In the genomic region with DNA sequence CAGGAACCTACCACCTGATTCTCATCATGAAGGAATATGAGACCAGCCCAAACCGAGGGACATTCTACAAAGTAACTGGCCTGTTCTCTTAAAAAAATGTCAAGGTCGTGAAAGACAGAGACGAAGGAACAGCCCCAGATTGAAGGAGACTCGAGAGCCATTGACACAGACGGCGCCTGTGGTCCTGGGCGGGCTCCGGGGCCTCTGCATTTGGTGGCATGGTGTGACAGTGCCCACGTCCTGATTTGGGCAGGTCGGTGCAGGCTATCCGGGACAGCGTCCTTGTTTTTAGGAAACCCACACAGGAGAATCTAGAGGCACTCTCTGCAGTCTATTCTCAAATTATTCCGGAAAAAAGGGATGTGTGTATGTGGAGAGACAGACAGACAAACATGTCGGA, we compare ENCODE assay signal across 18 cellular contexts.
A peak's percentile ranks its signal among the peaks of the same experiment; 100 is the strongest.
DNase-seq lines count a peak whose midpoint lies in the region; ATAC-seq and TF ChIP-seq lines count a peak whose summit lies in the region.
"Had no signal": no experiment of that assay in that cellular context is flagged by ENCODE, and none has a peak within 500 bp of the region (broad histone marks: within the 10 kb centered on the region; RNA-seq: fewer than 3 reads in every experiment).

No MANE protein-coding gene starts in this region.

- DNase-seq in natural killer cell = no peak
- DNase-seq in natural killer cell treated with Interleukin-12 subunit alpha and Interleukin-12 subunit beta and Interleukin-15 and Interleukin-18, amount 100 ng/mL, for 72 hours (ENCODE audit: low spot score) = no peak
- no peak for DNase-seq in fibroblast of lung (ENCODE audit: low read depth in 2 of 2)
- DNase-seq in sigmoid colon = peak; percentile 43
- DNase-seq in DMS53 treated with DMSO at 0.1 percent for 48 hours (lab: John Stamatoyannopoulos, UW; ENCODE audit: unreplicated experiment) = no peak
- DNase-seq in activated naive CD4-positive, alpha-beta T cell treated with anti-CD3 and anti-CD28 coated beads, Interleukin-2, amount 50 U/mL, for 16 hours = no peak
- no peak for DNase-seq in COLO829 (ENCODE audit: low spot score)
- DNase-seq: ACHN; activated CD4-positive, alpha-beta T cell treated with anti-CD3 and anti-CD28 coated beads, Interleukin-2, amount 50 U/mL, for 1 hour; activated naive CD4-positive, alpha-beta T cell; CD4-positive, alpha-beta memory T cell; DND-41; endodermal cell; NK-92 treated with Interleukin-12 subunit alpha and Interleukin-12 subunit beta, amount 100 ng/mL, for 24 hours; occipital lobe had no signal

- H3K27ac Mint-ChIP-seq in natural killer cell = peak overlapping the region; percentile 89 to 90
- no peak overlapping the region for H3K27ac Mint-ChIP-seq in natural killer cell treated with Interleukin-12 subunit alpha and Interleukin-12 subunit beta and Interleukin-15 and Interleukin-18, amount 100 ng/mL, for 72 hours
- H3K27ac Mint-ChIP-seq: endodermal cell had no signal

- no peaks in the 10 kb centered on the region for H3K36me3 ChIP-seq in fibroblast of lung (ENCODE audit: control insufficient read depth, insufficient read depth, low read length)
- H3K36me3 ChIP-seq in sigmoid colon = no peaks in the 10 kb centered on the region
- H3K36me3 ChIP-seq: thoracic aorta had no signal

- 93% methylated on average over 14 of the region's 14 CpGs for WGBS in sigmoid colon, 2 donors

- no peak for TF ChIP-seq POLR2A in sigmoid colon (IDR thresholded peaks at IDR 0.05)

- peaks cover 52 to 53% of the 10 kb centered on the region in 2 donors for H3K4me1 Mint-ChIP-seq in natural killer cell
- H3K4me1 Mint-ChIP-seq in natural killer cell treated with Interleukin-12 subunit alpha and Interleukin-12 subunit beta and Interleukin-15 and Interleukin-18, amount 100 ng/mL, for 72 hours (ENCODE audit: low read depth in 2 of 2) = peaks cover 25 to 32% of the 10 kb centered on the region in 2 donors

- no peaks in the 10 kb centered on the region for H3K79me2 ChIP-seq in fibroblast of lung (ENCODE audit: control insufficient read depth, insufficient read depth, low read length)

- no peaks in the 10 kb centered on the region for H3K36me3 Mint-ChIP-seq in natural killer cell
- H3K36me3 Mint-ChIP-seq in natural killer cell treated with Interleukin-12 subunit alpha and Interleukin-12 subunit beta and Interleukin-15 and Interleukin-18, amount 100 ng/mL, for 72 hours = no peaks in the 10 kb centered on the region

- H3K9ac ChIP-seq in fibroblast of lung (ENCODE audit: insufficient read depth, low read length) = no peak overlapping the region

- H3K27me3 ChIP-seq in fibroblast of lung (ENCODE audit: control insufficient read depth, insufficient read depth, low read length) (no peaks in the 10 kb centered on the region), sigmoid colon (no peaks in the 10 kb centered on the region)

- no peaks in the 10 kb centered on the region for H4K20me1 ChIP-seq in fibroblast of lung (ENCODE audit: control insufficient read depth, extremely low read depth, insufficient read depth, low read length)

- H2AFZ ChIP-seq in fibroblast of lung (ENCODE audit: low read length) = no peak overlapping the region

- no peak overlapping the region for H3K4me3 Mint-ChIP-seq in natural killer cell
- H3K4me3 Mint-ChIP-seq in natural killer cell treated with Interleukin-12 subunit alpha and Interleukin-12 subunit beta and Interleukin-15 and Interleukin-18, amount 100 ng/mL, for 72 hours = no peak overlapping the region
- H3K4me3 Mint-ChIP-seq: CD4-positive, alpha-beta memory T cell; endodermal cell had no signal

- no peak overlapping the region for H3K4me2 ChIP-seq in fibroblast of lung (ENCODE audit: extremely low read depth, insufficient read depth, low read length)

- no peak overlapping the region for H3K4me3 ChIP-seq in fibroblast of lung (replicated peaks in 1 of 4; ENCODE audit: control extremely low read depth in 1 of 4, insufficient read depth in 1 of 4, low read depth in 3 of 4, low read length in 4 of 4)
- H3K4me3 ChIP-seq in sigmoid colon = no peak overlapping the region
- H3K4me3 ChIP-seq: mucosa of descending colon, thoracic aorta had no signal

- no peak for ATAC-seq in natural killer cell
- ATAC-seq in natural killer cell treated with Interleukin-12 subunit alpha and Interleukin-12 subunit beta and Interleukin-15 and Interleukin-18, amount 100 ng/mL, for 72 hours = no peak
- ATAC-seq in HG03095 (IDR thresholded peaks at IDR 0.05; ENCODE audit: unreplicated experiment) = no peak

- TF ChIP-seq CTCF in natural killer cell (IDR thresholded peaks at IDR 0.05) (no peak), fibroblast of lung (conservative IDR thresholded peaks at IDR 0.05 in 1 of 2, IDR thresholded peaks at IDR 0.05 in 1 of 2; ENCODE audit: low read depth in 1 of 2, low read length in 2 of 2) (no peak), sigmoid colon (IDR thresholded peaks at IDR 0.05) (no peak)

- H3K27ac ChIP-seq in fibroblast of lung (ENCODE audit: insufficient read depth, low read length) (peak overlapping the region; percentile 84), sigmoid colon (no peak overlapping the region)

- TF ChIP-seq EP300 in sigmoid colon (IDR thresholded peaks at IDR 0.05) = no peak

- H3K4me1 ChIP-seq in fibroblast of lung (ENCODE audit: control insufficient read depth, extremely low read depth, insufficient read depth, low read length) = peaks cover 12% of the 10 kb centered on the region
- peaks cover 0 to 40% (median 30%) of the 10 kb centered on the region in 4 donors for H3K4me1 ChIP-seq in sigmoid colon

- intact Hi-C loops in natural killer cell (cut with micrococcal nuclease) = no loop called here
- intact Hi-C loops in sigmoid colon (cut with DNase I) = loop anchor here (5.0 kb wide), 2 partner anchors 35 to 65 kb away; a partner anchor contains a TSS

- H3K27me3 Mint-ChIP-seq in natural killer cell (ENCODE audit: low read depth in 2 of 2) = no peaks in the 10 kb centered on the region
- no peaks in the 10 kb centered on the region for H3K27me3 Mint-ChIP-seq in natural killer cell treated with Interleukin-12 subunit alpha and Interleukin-12 subunit beta and Interleukin-15 and Interleukin-18, amount 100 ng/mL, for 72 hours
- H3K27me3 Mint-ChIP-seq: CD4-positive, alpha-beta memory T cell had no signal

- H3K9me3 Mint-ChIP-seq in natural killer cell = no peaks in the 10 kb centered on the region
- H3K9me3 Mint-ChIP-seq in natural killer cell treated with Interleukin-12 subunit alpha and Interleukin-12 subunit beta and Interleukin-15 and Interleukin-18, amount 100 ng/mL, for 72 hours = no peaks in the 10 kb centered on the region
- H3K9me3 Mint-ChIP-seq: CD4-positive, alpha-beta memory T cell had no signal

- H3K9me3 ChIP-seq in fibroblast of lung (ENCODE audit: control insufficient read depth, insufficient read depth, low read depth, low read length) (no peaks in the 10 kb centered on the region), sigmoid colon (no peaks in the 10 kb centered on the region)
- H3K9me3 ChIP-seq: mucosa of descending colon, thoracic aorta had no signal

Comparison
In these comparisons a context has a peak if more than half of its experiments do, and no peak if none do; other contexts are left out.
1. H3K27ac Mint-ChIP-seq: peak in natural killer cell (2 of 2); none in natural killer cell treated with Interleukin-12 subunit alpha and Interleukin-12 subunit beta and Interleukin-15 and Interleukin-18, amount 100 ng/mL, for 72 hours (0 of 2).